Comparison of ENCODE assay signal across 1 cellular context in genomic region chr11:46290021-46290420, GRCh38.
TF ChIP-seq lines count a peak whose summit lies in the region.

No MANE protein-coding gene starts in this region.

TF ChIP-seq in GM23338, 12 proteins besides CTCF, POLR2A, EP300 and RAD21 (continued from another document):
- TF ChIP-seq ZNF462 (CRISPR knock-in tag; IDR thresholded peaks at IDR 0.05) (no peak), ETS1 (IDR thresholded peaks at IDR 0.05) (no peak), REST (IDR thresholded peaks at IDR 0.05; ENCODE audit: unreplicated experiment) (no peak), NANOG (IDR thresholded peaks at IDR 0.05; ENCODE audit: borderline replicate concordance) (no peak), EZH2 (IDR thresholded peaks at IDR 0.05; ENCODE audit: low read depth, unreplicated experiment) (no peak), JUNB (IDR thresholded peaks at IDR 0.05; ENCODE audit: unreplicated experiment) (no peak), ZNF331 (CRISPR knock-in tag; IDR thresholded peaks at IDR 0.05; ENCODE audit: low read depth) (no peak), POLR2AphosphoS5 (IDR thresholded peaks at IDR 0.05; ENCODE audit: low read depth) (no peak), STAT1 (IDR thresholded peaks at IDR 0.05; ENCODE audit: unreplicated experiment) (no peak), CREB1 (CRISPR knock-in tag; IDR thresholded peaks at IDR 0.05; ENCODE audit: low read depth) (no peak)
TF ChIP-seq in GM23338: peak in this region for 0.
